12 cellular contexts compared by ENCODE assay signal in the genomic region with DNA sequence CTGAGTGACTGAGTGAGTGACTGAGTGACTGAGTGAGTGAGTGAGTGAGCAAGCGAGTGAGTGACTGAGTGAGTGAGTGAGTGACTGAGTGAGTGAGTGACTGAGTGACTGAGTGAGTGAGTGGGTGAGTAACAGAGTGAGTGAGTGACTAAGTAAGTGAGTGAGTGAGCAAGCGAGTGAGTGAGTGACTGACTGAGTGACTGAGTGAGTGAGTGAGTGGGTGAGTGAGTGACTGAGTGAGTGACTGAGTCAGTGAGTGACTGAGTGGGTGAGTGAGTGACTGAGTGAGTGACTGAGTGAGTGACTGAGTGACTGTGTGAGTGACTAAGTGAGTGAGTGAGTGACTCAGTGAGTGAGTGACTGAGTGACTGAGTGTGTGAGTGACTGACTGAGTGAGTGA. TPM values are rescaled to one million over a fixed set of nuclear protein-coding genes. Genes with fewer than 3 reads are reported as not detected.
DNase-seq lines count a peak whose midpoint lies in the region; ATAC-seq, FAIRE-seq and TF ChIP-seq lines count a peak whose summit lies in the region.
"Not testable (repeated sequence)": the region's sequence is repeated elsewhere in the genome, so short reads cannot be mapped to it uniquely, and the experiment has no call there.
"Had no signal": no experiment of that assay in that cellular context is flagged by ENCODE, and none has a peak within 500 bp of the region (broad histone marks: within the 10 kb centered on the region; RNA-seq: fewer than 3 reads in every experiment).

No MANE protein-coding gene starts in this region.

- H3K27me3 ChIP-seq in CD4-positive, alpha-beta T cell (ENCODE audit: control insufficient read depth, insufficient read depth, low read length); PC-9 (ENCODE audit: insufficient read depth, low read depth): not testable (repeated sequence)
- peaks cover 6 to 60% of the 10 kb centered on the region in 2 experiments; a peak in 3 of 5 replicates for H3K27me3 ChIP-seq in HepG2 (ENCODE audit: control insufficient read depth in 1 of 2, insufficient read depth in 2 of 2, low read length in 2 of 2)

- TF ChIP-seq RAD21 in HepG2 (CRISPR knock-in tag; IDR thresholded peaks at IDR 0.05): not testable (repeated sequence)

- peaks cover 84% of the 10 kb centered on the region for H3K4me1 ChIP-seq in PC-9 (replicated peaks; ENCODE audit: insufficient read depth)
- H3K4me1 ChIP-seq in HepG2 (ENCODE audit: insufficient read depth, low read length): not testable (repeated sequence)

- not testable (repeated sequence) for H3K9ac ChIP-seq in HepG2 (ENCODE audit: insufficient read depth, low read depth, low read length)

- H3K4me1 Mint-ChIP-seq in CD4-positive, alpha-beta T cell (ENCODE audit: low read depth): peaks cover 98% of the 10 kb centered on the region
- peaks cover 59% of the 10 kb centered on the region for H3K4me1 Mint-ChIP-seq in activated CD4-positive, alpha-beta T cell treated with anti-CD3 and anti-CD28 coated beads, Interleukin-2, amount 10 ng/mL, durations not matched to agents 24 days and 14 days
- H3K4me1 Mint-ChIP-seq in activated T-cell treated with anti-CD3 and anti-CD28 coated beads, Interleukin-2, amount 50 U/mL, for 4 hours (ENCODE audit: low read depth): peaks cover 80% of the 10 kb centered on the region
- peaks cover 85% of the 10 kb centered on the region for H3K4me1 Mint-ChIP-seq in activated naive CD4-positive, alpha-beta T cell treated with anti-CD3 and anti-CD28 coated beads, Interleukin-2, amount 50 U/mL, for 24 hours
- not testable (repeated sequence) for H3K4me1 Mint-ChIP-seq in brain
- H3K4me1 Mint-ChIP-seq in stimulated activated naive CD8-positive, alpha-beta T cell treated with anti-CD3 and anti-CD28 coated beads, Interleukin-15, Interleukin-2, amounts not matched to agents 100 ng/mL and 50 ng/mL, for 24 hours (ENCODE audit: low read depth): peaks cover 62% of the 10 kb centered on the region

- BruUV-seq in PC-9 (replicated peaks; lab: Mats Ljungman, UMichigan); HepG2 (replicated peaks; lab: Mats Ljungman, UMichigan): not testable (repeated sequence)

- WGBS in HepG2 (ENCODE audit: low lambda C conversion rate): 35% methylated on average over 2 of the region's 2 CpGs

- H3K9me2 ChIP-seq in PC-9 (ENCODE audit: insufficient read depth): not testable (repeated sequence)

- peak overlapping the region; percentile 71 for H3K27ac Mint-ChIP-seq in CD4-positive, alpha-beta T cell
- H3K27ac Mint-ChIP-seq in activated CD4-positive, alpha-beta T cell treated with anti-CD3 and anti-CD28 coated beads, Interleukin-2, amount 10 ng/mL, durations not matched to agents 24 days and 14 days: peak overlapping the region; percentile 88
- peak overlapping the region; percentile 91 for H3K27ac Mint-ChIP-seq in activated naive CD4-positive, alpha-beta T cell treated with anti-CD3 and anti-CD28 coated beads, Interleukin-2, amount 50 U/mL, for 24 hours
- peak overlapping the region in 3 of 5 experiments; percentile 24 to 63 (median 32) for H3K27ac Mint-ChIP-seq in brain
- peak overlapping the region; percentile 91 for H3K27ac Mint-ChIP-seq in stimulated activated naive CD8-positive, alpha-beta T cell treated with anti-CD3 and anti-CD28 coated beads, Interleukin-15, Interleukin-2, amounts not matched to agents 100 ng/mL and 50 ng/mL, for 24 hours

- 0 out of 2 replicates have a peak, but pooled peaks cover 17% of the 10 kb centered on the region for H3K36me3 ChIP-seq in PC-9 (ENCODE audit: low read depth)
- not testable (repeated sequence) for H3K36me3 ChIP-seq in HepG2 (replicated peaks in 1 of 2; ENCODE audit: control insufficient read depth in 1 of 2, insufficient read depth in 2 of 2, low read length in 2 of 2)

- not testable (repeated sequence) for H4K20me1 ChIP-seq in PC-9 (ENCODE audit: insufficient read depth); HepG2 (ENCODE audit: insufficient read depth, low read length)

- peaks cover 96% of the 10 kb centered on the region for H3F3A ChIP-seq in PC-9 (ENCODE audit: insufficient read depth, low read depth)

- H3K27ac ChIP-seq in CD4-positive, alpha-beta T cell (ENCODE audit: low read depth, low read length): peak overlapping the region; percentile 51
- peak overlapping the region; percentile 35 for H3K27ac ChIP-seq in PC-9
- not testable (repeated sequence) for H3K27ac ChIP-seq in HepG2 (ENCODE audit: extremely low read length, insufficient read depth, low read length)

- CTCF ChIA-PET in CD4-positive, alpha-beta T cell (lab: Charles Lee); PC-9 (lab: Charles Lee); HepG2 (lab: Yijun Ruan, JAX; ENCODE audit: low intra/inter-chr PET ratio, low total read pairs): not testable (repeated sequence)

- not testable (repeated sequence) for DNase-seq in CD4-positive, alpha-beta T cell; PC-9; activated CD4-positive, alpha-beta T cell treated with anti-CD3 and anti-CD28 coated beads, Interleukin-2, amount 10 ng/mL, durations not matched to agents 24 days and 14 days; activated T-cell treated with anti-CD3 and anti-CD28 coated beads, Interleukin-2, amount 50 U/mL, for 4 hours; HepG2 (ENCODE audit: low spot score)

- H2AFZ ChIP-seq in PC-9; HepG2 (ENCODE audit: low read length): not testable (repeated sequence)

- not testable (repeated sequence) for FAIRE-seq in HepG2 (lab: Jason Lieb, UNC)

- H3K9me3 ChIP-seq in CD4-positive, alpha-beta T cell (ENCODE audit: control insufficient read depth, low read length); PC-9 (ENCODE audit: insufficient read depth, low read depth): not testable (repeated sequence)
- peaks cover 13% of the 10 kb centered on the region; the same call in 1 of the 2 replicates for H3K9me3 ChIP-seq in HepG2 (ENCODE audit: low read length)

- peaks cover 25% of the 10 kb centered on the region for H3K36me3 Mint-ChIP-seq in CD4-positive, alpha-beta T cell (ENCODE audit: low read depth)
- peaks cover 65% of the 10 kb centered on the region for H3K36me3 Mint-ChIP-seq in activated CD4-positive, alpha-beta T cell treated with anti-CD3 and anti-CD28 coated beads, Interleukin-2, amount 10 ng/mL, durations not matched to agents 24 days and 14 days (ENCODE audit: low read depth)
- peaks cover 17% of the 10 kb centered on the region for H3K36me3 Mint-ChIP-seq in activated T-cell treated with anti-CD3 and anti-CD28 coated beads, Interleukin-2, amount 50 U/mL, for 4 hours (ENCODE audit: insufficient read depth)
- H3K36me3 Mint-ChIP-seq in activated naive CD4-positive, alpha-beta T cell treated with anti-CD3 and anti-CD28 coated beads, Interleukin-2, amount 50 U/mL, for 24 hours: peaks cover 28% of the 10 kb centered on the region
- not testable (repeated sequence) for H3K36me3 Mint-ChIP-seq in brain; stimulated activated naive CD8-positive, alpha-beta T cell treated with anti-CD3 and anti-CD28 coated beads, Interleukin-15, Interleukin-2, amounts not matched to agents 100 ng/mL and 50 ng/mL, for 24 hours (ENCODE audit: low read depth)

- not testable (repeated sequence) for H3K4me3 ChIP-seq in PC-9; HepG2 (replicated peaks in 1 of 3; ENCODE audit: insufficient read depth in 1 of 3, low read depth in 2 of 3, low read length in 3 of 3)

- in situ Hi-C loops in HepG2 (cut with HindIII; ENCODE audit: extremely low pct_ligation_motif_present, low pct_unique_long_range_greater_than_20kb): not testable (repeated sequence)

- H3K9me3 Mint-ChIP-seq in CD4-positive, alpha-beta T cell; activated naive CD4-positive, alpha-beta T cell treated with anti-CD3 and anti-CD28 coated beads, Interleukin-2, amount 50 U/mL, for 24 hours: not testable (repeated sequence)
- peaks cover 26% of the 10 kb centered on the region for H3K9me3 Mint-ChIP-seq in activated CD4-positive, alpha-beta T cell treated with anti-CD3 and anti-CD28 coated beads, Interleukin-2, amount 10 ng/mL, durations not matched to agents 24 days and 14 days
- peaks cover 35% of the 10 kb centered on the region for H3K9me3 Mint-ChIP-seq in activated T-cell treated with anti-CD3 and anti-CD28 coated beads, Interleukin-2, amount 50 U/mL, for 4 hours
- peaks cover 0 to 17% (median 0%) of the 10 kb centered on the region in 5 experiments for H3K9me3 Mint-ChIP-seq in brain
- peaks cover 26% of the 10 kb centered on the region for H3K9me3 Mint-ChIP-seq in stimulated activated naive CD8-positive, alpha-beta T cell treated with anti-CD3 and anti-CD28 coated beads, Interleukin-15, Interleukin-2, amounts not matched to agents 100 ng/mL and 50 ng/mL, for 24 hours

- peaks cover 79% of the 10 kb centered on the region for H3K79me2 ChIP-seq in PC-9 (ENCODE audit: low read depth)
- H3K79me2 ChIP-seq in HepG2 (ENCODE audit: insufficient read depth, low read length): not testable (repeated sequence)

- H3K4me2 ChIP-seq in PC-9; HepG2 (ENCODE audit: low read depth, low read length): not testable (repeated sequence)

- not testable (repeated sequence) for TF ChIP-seq POLR2A in HepG2 (IDR thresholded peaks at IDR 0.05; ENCODE audit: insufficient read depth in 1 of 2, low read depth in 2 of 2, low read length in 2 of 2)

- not testable (repeated sequence) for ATAC-seq in CD4-positive, alpha-beta T cell (ENCODE audit: poor library complexity); HepG2
- ATAC-seq in activated T-cell treated with anti-CD3 and anti-CD28 coated beads, Interleukin-2, amount 50 U/mL, for 4 hours: peak; percentile 38 to 47

- not testable (repeated sequence) for H3K4me3 Mint-ChIP-seq in CD4-positive, alpha-beta T cell; activated T-cell treated with anti-CD3 and anti-CD28 coated beads, Interleukin-2, amount 50 U/mL, for 4 hours; activated naive CD4-positive, alpha-beta T cell treated with anti-CD3 and anti-CD28 coated beads, Interleukin-2, amount 50 U/mL, for 24 hours; stimulated activated naive CD8-positive, alpha-beta T cell treated with anti-CD3 and anti-CD28 coated beads, Interleukin-15, Interleukin-2, amounts not matched to agents 100 ng/mL and 50 ng/mL, for 24 hours
- H3K4me3 Mint-ChIP-seq in activated CD4-positive, alpha-beta T cell treated with anti-CD3 and anti-CD28 coated beads, Interleukin-2, amount 10 ng/mL, durations not matched to agents 24 days and 14 days: peak overlapping the region; percentile 9
- peak overlapping the region in 2 of 5 experiments; percentile 3 to 47 for H3K4me3 Mint-ChIP-seq in brain

- not testable (repeated sequence) for H3K27me3 Mint-ChIP-seq in CD4-positive, alpha-beta T cell; activated CD4-positive, alpha-beta T cell treated with anti-CD3 and anti-CD28 coated beads, Interleukin-2, amount 10 ng/mL, durations not matched to agents 24 days and 14 days; activated T-cell treated with anti-CD3 and anti-CD28 coated beads, Interleukin-2, amount 50 U/mL, for 4 hours (ENCODE audit: low read depth); activated naive CD4-positive, alpha-beta T cell treated with anti-CD3 and anti-CD28 coated beads, Interleukin-2, amount 50 U/mL, for 24 hours; stimulated activated naive CD8-positive, alpha-beta T cell treated with anti-CD3 and anti-CD28 coated beads, Interleukin-15, Interleukin-2, amounts not matched to agents 100 ng/mL and 50 ng/mL, for 24 hours
- peaks cover 21% of the 10 kb centered on the region for H3K27me3 Mint-ChIP-seq in brain

- POLR2A ChIA-PET in CD4-positive, alpha-beta T cell (lab: Charles Lee); PC-9 (lab: Charles Lee; ENCODE audit: unreplicated experiment); HepG2 (lab: Yijun Ruan, JAX): not testable (repeated sequence)

- TF ChIP-seq CTCF in CD4-positive, alpha-beta T cell (IDR thresholded peaks at IDR 0.05); PC-9 (conservative IDR thresholded peaks at IDR 0.05); brain (conservative IDR thresholded peaks at IDR 0.05); HepG2 (CRISPR knock-in tag; IDR thresholded peaks at IDR 0.05): not testable (repeated sequence)

- TF ChIP-seq EP300 in HepG2 (IDR thresholded peaks at IDR 0.05; ENCODE audit: low read depth in 2 of 2, low read length in 2 of 2); HepG2 (CRISPR knock-in tag; IDR thresholded peaks at IDR 0.05; ENCODE audit: borderline replicate concordance): not testable (repeated sequence)

- intact Hi-C loops in CD4-positive, alpha-beta T cell (cut with DNase I, micrococcal nuclease); PC-9 (cut with micrococcal nuclease; ENCODE audit: unreplicated experiment); activated CD4-positive, alpha-beta T cell treated with anti-CD3 and anti-CD28 coated beads, Interleukin-2, amount 10 ng/mL, durations not matched to agents 24 days and 14 days (cut with micrococcal nuclease); HepG2 (cut with micrococcal nuclease; ENCODE audit: unreplicated experiment): not testable (repeated sequence)

RNA-seq across cellular contexts. Expression of a gene that starts 12.0 kb away (rescaled TPM):
- total RNA-seq in CD4-positive, alpha-beta T cell: 100 to 1,000 TPM; 101 to 102 TPM
- total RNA-seq in PC-9 (2021): 146 and 171 TPM in 2 replicates
- total RNA-seq in activated CD4-positive, alpha-beta T cell treated with anti-CD3 and anti-CD28 coated beads, Interleukin-2, amount 10 ng/mL, durations not matched to agents 24 days and 14 days: 166 and 167 TPM in 2 replicates
- 1 to 10 TPM; 5.6 to 6.1 (median 6.1) TPM for total RNA-seq in activated T-cell treated with anti-CD3 and anti-CD28 coated beads, Interleukin-2, amount 50 U/mL, for 4 hours
- polyA plus RNA-seq in brain (ENCODE audit: insufficient read depth, low read depth, low replicate concordance): 206 TPM
- total RNA-seq in HepG2 (2016; rRNA removed; fragmentation: Illumina TruSeq; extraction: Trizol): not detected in 2 replicates
- not detected in 2 replicates for total RNA-seq in HepG2 (2016; cell fraction: cytosol; rRNA removed; fragmentation: Illumina TruSeq; extraction: Trizol; ENCODE audit: low read depth)
- total RNA-seq in HepG2 (2016; cell fraction: insoluble cytoplasmic fraction; rRNA removed; fragmentation: Illumina TruSeq; extraction: Trizol): not detected in 2 replicates
- total RNA-seq in HepG2 (2016; cell fraction: membrane; rRNA removed; fragmentation: Illumina TruSeq; extraction: Trizol): not detected in 2 replicates
- not detected in 2 replicates for total RNA-seq in HepG2 (2016; cell fraction: nucleus; rRNA removed; fragmentation: Illumina TruSeq; extraction: Trizol)
- polyA plus RNA-seq in HepG2 (2011; rRNA removed): not detected in 2 replicates
- polyA plus RNA-seq in HepG2 (2011; cell fraction: cytosol; rRNA removed): not detected in 2 replicates
- not detected in 2 replicates for polyA plus RNA-seq in HepG2 (2011; cell fraction: nucleus; rRNA removed)
- polyA plus RNA-seq in HepG2 (2012): not detected in 2 replicates
- polyA plus RNA-seq in HepG2 (2016; cell fraction: cytosol; fragmentation: Illumina TruSeq; extraction: Trizol; ENCODE audit: low read depth): not detected in 2 replicates
- polyA plus RNA-seq in HepG2 (2016; cell fraction: insoluble cytoplasmic fraction; fragmentation: Illumina TruSeq; extraction: Trizol; ENCODE audit: low read depth): not detected in 2 replicates
- not detected in 2 replicates for polyA plus RNA-seq in HepG2 (2016; cell fraction: membrane; fragmentation: Illumina TruSeq; extraction: Trizol; ENCODE audit: low read depth)
- not detected in 2 replicates for polyA plus RNA-seq in HepG2 (2016; cell fraction: nucleus; fragmentation: Illumina TruSeq; extraction: Trizol; ENCODE audit: insufficient read depth, low read depth)
- polyA minus RNA-seq in HepG2 (2011; rRNA and poly(A)+ RNA removed; ENCODE audit: low replicate concordance): not detected in 2 replicates
- not detected in 2 replicates for polyA minus RNA-seq in HepG2 (2011; cell fraction: cytosol; rRNA and poly(A)+ RNA removed)
- polyA minus RNA-seq in HepG2 (2011; cell fraction: nucleus; rRNA and poly(A)+ RNA removed): not detected in 2 replicates
- total RNA-seq: HT1080, MCF 10A, OCI-LY7 had no signal
- polyA plus RNA-seq: AG04450 had no signal

Comparison
In these comparisons a context has a peak if more than half of its experiments do, and no peak if none do; other contexts are left out.
1. H3K27ac Mint-ChIP-seq: peak in every context shown above with its lines; median percentile 91 in activated naive CD4-positive, alpha-beta T cell treated with anti-CD3 and anti-CD28 coated beads, Interleukin-2, amount 50 U/mL, for 24 hours; 91 in stimulated activated naive CD8-positive, alpha-beta T cell treated with anti-CD3 and anti-CD28 coated beads, Interleukin-15, Interleukin-2, amounts not matched to agents 100 ng/mL and 50 ng/mL, for 24 hours; 88 in activated CD4-positive, alpha-beta T cell treated with anti-CD3 and anti-CD28 coated beads, Interleukin-2, amount 10 ng/mL, durations not matched to agents 24 days and 14 days; 71 in CD4-positive, alpha-beta T cell; 32 in brain.
2. RNA of a gene that starts 12.0 kb away (total RNA-seq): 166 to 167 TPM in activated CD4-positive, alpha-beta T cell treated with anti-CD3 and anti-CD28 coated beads, Interleukin-2, amount 10 ng/mL, durations not matched to agents 24 days and 14 days, 146 to 171 TPM in PC-9 and 101 to 102 TPM in CD4-positive, alpha-beta T cell; 5.6 to 6.1 TPM in activated T-cell treated with anti-CD3 and anti-CD28 coated beads, Interleukin-2, amount 50 U/mL, for 4 hours and not detected in HepG2; every median in the first group is over 10 times any median in the second.